ENCODE assay signal across 15 cellular contexts in the genomic region with DNA sequence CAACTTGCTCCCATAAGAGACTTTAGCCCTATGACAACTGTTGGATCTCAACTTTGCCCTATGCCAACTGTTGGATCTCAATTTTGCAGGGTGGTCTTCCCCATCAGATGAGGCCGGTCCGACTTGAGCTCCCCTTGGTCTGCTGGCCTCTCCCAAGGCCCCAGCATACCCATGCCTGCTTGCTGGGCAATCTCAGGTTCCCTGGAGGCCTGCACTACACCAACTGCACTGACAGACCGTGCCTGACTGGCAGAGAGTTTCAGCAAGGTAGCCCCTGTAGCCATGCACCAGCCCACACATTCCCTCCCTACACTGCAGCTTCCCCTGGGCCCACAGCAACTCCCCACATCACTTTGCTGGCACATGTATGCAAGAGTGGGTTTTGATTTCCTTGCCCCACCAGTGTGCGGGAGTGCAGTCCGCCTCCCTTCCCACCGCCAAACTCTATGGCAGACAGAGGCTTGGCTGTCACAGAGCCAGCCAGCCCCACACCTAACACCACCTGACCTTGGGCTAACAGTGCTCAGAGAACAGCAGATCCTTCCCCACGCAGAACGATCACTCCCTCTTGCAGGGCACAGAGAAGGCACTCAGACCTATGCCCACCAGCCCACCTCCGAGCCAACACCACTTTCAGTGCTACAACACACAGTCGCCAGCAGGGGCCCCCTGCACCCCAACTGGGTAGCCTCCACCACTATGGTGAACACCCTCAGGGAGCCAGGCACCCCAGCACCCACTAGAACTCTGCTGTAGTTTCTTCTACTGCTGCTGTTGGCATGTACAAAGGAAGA.
"Had no signal": no experiment of that assay in that cellular context is flagged by ENCODE, and none has a peak within 500 bp of the region (broad histone marks: within the 10 kb centered on the region; RNA-seq: fewer than 3 reads in every experiment).

No MANE protein-coding gene starts in this region.

- H3K4me3 ChIP-seq: ascending aorta, esophagus muscularis mucosa, thoracic aorta had no signal

- H3K36me3 Mint-ChIP-seq: naive thymus-derived CD4-positive, alpha-beta T cell had no signal

- DNase-seq: activated CD4-positive, alpha-beta T cell treated with anti-CD3 and anti-CD28 coated beads for 36 hours; activated CD8-positive, alpha-beta memory T cell treated with anti-CD3 and anti-CD28 coated beads, Interleukin-2, amount 50 U/mL, for 48 hours; activated CD8-positive, alpha-beta T cell treated with anti-CD3 and anti-CD28 coated beads, Interleukin-2, amount 10 ng/mL, durations not matched to agents 7 days and 5 days; activated naive CD4-positive, alpha-beta T cell treated with Interleukin-2 at 50 U/mL for 16 hours; activated naive CD8-positive, alpha-beta T cell treated with anti-CD3 and anti-CD28 coated beads, Interleukin-2, amount 50 U/mL, for 24 hours; hypothalamus; left colon; naive thymus-derived CD4-positive, alpha-beta T cell; stimulated activated CD4-positive, alpha-beta T cell treated with anti-CD3 and anti-CD28 coated beads, Interleukin-2, amount 100 ng/mL, for 24 hours had no signal

- H3K9me3 Mint-ChIP-seq: activated naive CD8-positive, alpha-beta T cell treated with anti-CD3 and anti-CD28 coated beads, Interleukin-2, amount 50 U/mL, for 24 hours; T-helper 2 cell treated with Interferon-gamma antibody and Interleukin-4, amounts not matched to agents 5 μg/mL and 100 μg/mL, for 36 hours had no signal

- H3K27me3 Mint-ChIP-seq: stimulated activated naive CD8-positive, alpha-beta T cell treated with anti-CD3 and anti-CD28 coated beads, Interleukin-15, Interleukin-2, amounts not matched to agents 100 ng/mL and 50 ng/mL, for 24 hours had no signal

- H3K27me3 ChIP-seq: ascending aorta, esophagus muscularis mucosa had no signal

- H3K9me3 ChIP-seq: ascending aorta, esophagus muscularis mucosa, thoracic aorta had no signal

- H3K4me1 ChIP-seq: ascending aorta, esophagus muscularis mucosa had no signal

- H3K4me3 Mint-ChIP-seq: activated CD4-positive, alpha-beta T cell treated with anti-CD3 and anti-CD28 coated beads for 36 hours; activated CD8-positive, alpha-beta T cell treated with anti-CD3 and anti-CD28 coated beads, Interleukin-2, amount 10 ng/mL, durations not matched to agents 7 days and 5 days; activated naive CD8-positive, alpha-beta T cell treated with anti-CD3 and anti-CD28 coated beads, Interleukin-2, amount 50 U/mL, for 24 hours; naive thymus-derived CD4-positive, alpha-beta T cell; stimulated activated naive CD8-positive, alpha-beta T cell treated with anti-CD3 and anti-CD28 coated beads, Interleukin-15, Interleukin-2, amounts not matched to agents 100 ng/mL and 50 ng/mL, for 24 hours; T-helper 2 cell treated with Interferon-gamma antibody and Interleukin-4, amounts not matched to agents 5 μg/mL and 100 μg/mL, for 36 hours had no signal

- H3K27ac ChIP-seq: ascending aorta, esophagus muscularis mucosa, thoracic aorta had no signal

- H3K36me3 ChIP-seq: ascending aorta, esophagus muscularis mucosa, thoracic aorta had no signal

- H3K27ac Mint-ChIP-seq: activated CD4-positive, alpha-beta T cell treated with anti-CD3 and anti-CD28 coated beads for 36 hours; activated CD8-positive, alpha-beta T cell treated with anti-CD3 and anti-CD28 coated beads, Interleukin-2, amount 10 ng/mL, durations not matched to agents 7 days and 5 days; activated naive CD8-positive, alpha-beta T cell treated with anti-CD3 and anti-CD28 coated beads, Interleukin-2, amount 50 U/mL, for 24 hours; naive thymus-derived CD4-positive, alpha-beta T cell; stimulated activated naive CD8-positive, alpha-beta T cell treated with anti-CD3 and anti-CD28 coated beads, Interleukin-15, Interleukin-2, amounts not matched to agents 100 ng/mL and 50 ng/mL, for 24 hours; T-helper 2 cell treated with Interferon-gamma antibody and Interleukin-4, amounts not matched to agents 5 μg/mL and 100 μg/mL, for 36 hours had no signal

- H3K4me1 Mint-ChIP-seq: activated CD4-positive, alpha-beta T cell treated with anti-CD3 and anti-CD28 coated beads for 36 hours; activated naive CD8-positive, alpha-beta T cell treated with anti-CD3 and anti-CD28 coated beads, Interleukin-2, amount 50 U/mL, for 24 hours; naive thymus-derived CD4-positive, alpha-beta T cell had no signal

- ATAC-seq: activated CD4-positive, alpha-beta T cell treated with anti-CD3 and anti-CD28 coated beads for 36 hours; activated CD8-positive, alpha-beta T cell treated with anti-CD3 and anti-CD28 coated beads, Interleukin-2, amount 10 ng/mL, durations not matched to agents 7 days and 5 days; activated naive CD8-positive, alpha-beta T cell treated with anti-CD3 and anti-CD28 coated beads, Interleukin-2, amount 50 U/mL, for 24 hours; left colon; naive thymus-derived CD4-positive, alpha-beta T cell; sciatic nerve had no signal
